Comparison of ENCODE assay signal across 17 cellular contexts in the genomic region with DNA sequence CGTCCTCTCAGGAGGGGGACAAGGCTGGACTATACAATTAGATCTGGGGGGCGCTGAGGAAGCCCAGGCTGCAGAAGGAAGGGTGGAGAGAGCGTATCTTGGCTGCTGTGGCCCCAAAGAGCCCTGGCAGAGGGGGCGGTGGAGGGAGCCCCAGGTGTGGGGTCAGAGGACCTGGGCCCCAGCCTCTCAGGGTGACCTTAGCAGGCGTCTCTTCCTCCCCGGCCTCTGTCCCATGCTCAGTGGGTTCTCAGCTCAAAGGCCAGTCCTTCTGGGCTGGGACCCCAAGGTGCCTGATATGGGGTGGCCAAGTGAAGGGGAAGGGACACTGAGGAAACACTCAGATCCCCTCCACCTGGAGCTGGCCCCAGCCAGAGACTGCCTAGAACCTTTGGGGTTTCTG. TPM values are rescaled to one million over a fixed set of nuclear protein-coding genes. Genes with fewer than 3 reads are reported as not detected.
A peak's percentile ranks its signal among the peaks of the same experiment; 100 is the strongest.
DNase-seq lines count a peak whose midpoint lies in the region; ATAC-seq, FAIRE-seq and TF ChIP-seq lines count a peak whose summit lies in the region.
"Had no signal": no experiment of that assay in that cellular context is flagged by ENCODE, and none has a peak within 500 bp of the region (broad histone marks: within the 10 kb centered on the region; RNA-seq: fewer than 3 reads in every experiment).

No MANE protein-coding gene starts in this region.

- no peak overlapping the region for H3K4me2 ChIP-seq in H1 (ENCODE audit: insufficient read depth in 1 of 2, low read depth in 2 of 2, low read length in 2 of 2)
- no peak overlapping the region for H3K4me2 ChIP-seq in neuronal stem cell (ENCODE audit: insufficient read depth, low read length, poor library complexity, severe bottlenecking)
- H3K4me2 ChIP-seq: BLaER1 had no signal

- H3K4ac ChIP-seq in H1 (replicated peaks; ENCODE audit: insufficient read length, low read depth, low read length) (no peak overlapping the region), neuronal stem cell (ENCODE audit: low read length) (no peak overlapping the region)

- H2BK12ac ChIP-seq in H1 (ENCODE audit: low read depth, low read length) (no peak overlapping the region), neuronal stem cell (ENCODE audit: low read length) (no peak overlapping the region)

- H3K27me3 Mint-ChIP-seq in activated naive CD4-positive, alpha-beta T cell treated with anti-CD3 and anti-CD28 coated beads, Interleukin-2, amount 50 U/mL, for 24 hours = peaks cover 7% of the 10 kb centered on the region

- H4K91ac ChIP-seq in H1 (replicated peaks; ENCODE audit: insufficient read length, low read length) (no peak overlapping the region), neuronal stem cell (ENCODE audit: low read depth, low read length, poor library complexity) (no peak overlapping the region)

- H3K23ac ChIP-seq in H1 (ENCODE audit: insufficient read length) = no peak overlapping the region
- H3K23ac ChIP-seq in neuronal stem cell (ENCODE audit: low read depth, low read length, poor library complexity) = no peak overlapping the region

- H3K27me3 ChIP-seq in H1 (replicated peaks in 1 of 4; ENCODE audit: control insufficient read depth in 3 of 4, extremely low read depth in 1 of 4, insufficient read depth in 3 of 4, low read length in 3 of 4) = peaks cover 4 to 38% (median 30%) of the 10 kb centered on the region in 4 experiments
- H3K27me3 ChIP-seq in neuronal stem cell (ENCODE audit: control insufficient read depth in 3 of 3, insufficient read depth in 3 of 3, low read depth in 1 of 3, low read length in 3 of 3) = peaks cover 0 to 46% (median 8%) of the 10 kb centered on the region in 3 experiments
- H3K27me3 ChIP-seq in vagina = no peaks in the 10 kb centered on the region

- H3K23me2 ChIP-seq in H1 (ENCODE audit: low read depth, low read length) = peaks cover 11% of the 10 kb centered on the region

- H3K4me1 ChIP-seq in H1 (replicated peaks in 1 of 4; ENCODE audit: control insufficient read depth in 3 of 4, insufficient read depth in 4 of 4, low read length in 3 of 4) (peaks cover 5 to 26% (median 12%) of the 10 kb centered on the region in 4 experiments), neuronal stem cell (ENCODE audit: control insufficient read depth in 2 of 2, insufficient read depth in 1 of 2, low read depth in 1 of 2, low read length in 2 of 2) (peaks cover 24 to 31% of the 10 kb centered on the region in 2 donors), vagina (peaks cover 30% of the 10 kb centered on the region)

- FAIRE-seq in H1 (lab: Jason Lieb, UNC) = no peak
- FAIRE-seq: GM12878, GM19239 had no signal

- H3K9me3 ChIP-seq in H1 (ENCODE audit: insufficient read depth in 2 of 2, low read depth in 1 of 2, low read length in 1 of 2) = no peaks in the 10 kb centered on the region
- peaks cover 0 to 2% of the 10 kb centered on the region in 2 donors for H3K9me3 ChIP-seq in neuronal stem cell (replicated peaks in 1 of 2; ENCODE audit: control insufficient read depth in 2 of 2, insufficient read depth in 1 of 2, low read depth in 1 of 2, low read length in 2 of 2)
- H3K9me3 ChIP-seq in vagina = no peaks in the 10 kb centered on the region
- H3K9me3 ChIP-seq: BLaER1 had no signal

- H3K56ac ChIP-seq in H1 (replicated peaks; ENCODE audit: insufficient read length, low read depth, low read length) = no peak overlapping the region

- TF ChIP-seq CTCF in H1 (IDR thresholded peaks at IDR 0.05; ENCODE audit: control extremely low read depth in 1 of 3, insufficient read depth in 1 of 3, low read depth in 1 of 3, low read length in 3 of 3) (no peak), vagina (IDR thresholded peaks at IDR 0.05) (no peak)

- H3K18ac ChIP-seq in H1 (ENCODE audit: extremely low read depth, low read length) (no peak overlapping the region), neuronal stem cell (ENCODE audit: low read length) (no peak overlapping the region)

- no peak overlapping the region for H2AK5ac ChIP-seq in H1 (ENCODE audit: low read depth, low read length)
- peak overlapping the region; percentile 25 for H2AK5ac ChIP-seq in neuronal stem cell (ENCODE audit: low read depth, low read length)

- POLR2A ChIA-PET in H1 (lab: Charles Lee; ENCODE audit: partially characterized antibody) = interaction anchor here (1.1 to 1.7 kb wide), 3 partner anchors 10 to 137 kb away, joined by 3 read pairs; no protein-coding TSS in a partner anchor

- CTCF ChIA-PET in H1 (lab: Charles Lee; ENCODE audit: partially characterized antibody) = interaction anchor here (1.0 to 21.9 kb wide), 8 partner anchors 11 to 174 kb away, joined by 3 to 569 read pairs (median 8); a partner anchor contains a TSS

- no peak overlapping the region for H4K5ac ChIP-seq in H1 (ENCODE audit: insufficient read length, low read depth, low read length)

- no peak overlapping the region for H3K27ac ChIP-seq in H1 (ENCODE audit: low read depth, low read length)
- no peak overlapping the region for H3K27ac ChIP-seq in neuronal stem cell (replicated peaks; ENCODE audit: low read length)
- H3K27ac ChIP-seq in vagina = no peak overlapping the region
- H3K27ac ChIP-seq: 22Rv1, BLaER1, HL-60 had no signal

- no peak for TF ChIP-seq POLR2A in H1 (IDR thresholded peaks at IDR 0.05; ENCODE audit: control extremely low read depth in 1 of 2, low read depth in 2 of 2, low read length in 2 of 2)
- no peak for TF ChIP-seq POLR2A in vagina (IDR thresholded peaks at IDR 0.05)

- no peak overlapping the region for H4K8ac ChIP-seq in H1 (ENCODE audit: extremely low read depth, insufficient read depth, low read length)
- H4K8ac ChIP-seq in neuronal stem cell (ENCODE audit: low read depth, low read length) = no peak overlapping the region

- ATAC-seq in GM18520 (IDR thresholded peaks at IDR 0.05; ENCODE audit: unreplicated experiment) = no peak
- ATAC-seq: GM12878 had no signal

- H3K9ac ChIP-seq in H1 (replicated peaks in 1 of 4; ENCODE audit: extremely low read depth in 1 of 4, low read depth in 3 of 4, low read length in 3 of 4) (no peak overlapping the region), neuronal stem cell (ENCODE audit: low read depth, low read length, poor library complexity) (no peak overlapping the region)
- H3K9ac ChIP-seq: BLaER1 had no signal

- H2BK20ac ChIP-seq in H1 (ENCODE audit: low read length) = no peak overlapping the region

- H2BK5ac ChIP-seq in H1 (ENCODE audit: low read depth, low read length) (no peak overlapping the region), neuronal stem cell (ENCODE audit: low read length) (no peak overlapping the region)

- peaks cover 0 to 10% of the 10 kb centered on the region in 2 experiments for H4K20me1 ChIP-seq in H1 (replicated peaks in 1 of 2; ENCODE audit: control insufficient read depth in 1 of 2, insufficient read depth in 2 of 2, low read length in 2 of 2)

- peak overlapping the region; percentile 3 for H3K4me3 Mint-ChIP-seq in activated naive CD4-positive, alpha-beta T cell treated with anti-CD3 and anti-CD28 coated beads, Interleukin-2, amount 50 U/mL, for 24 hours

- TF ChIP-seq EP300 in H1 (IDR thresholded peaks at IDR 0.05; ENCODE audit: borderline replicate concordance in 1 of 2, low read depth in 2 of 2, low read length in 2 of 2) = no peak

- no peak for TF ChIP-seq RAD21 in H1 (IDR thresholded peaks at IDR 0.05 in 1 of 2, conservative IDR thresholded peaks at IDR 0.05 in 1 of 2; ENCODE audit: low read depth in 2 of 2, low read length in 2 of 2)

- H3K4me3 ChIP-seq in H1 (ENCODE audit: extremely low read depth in 1 of 4, insufficient read depth in 2 of 4, low read depth in 3 of 4, low read length in 4 of 4) (no peak overlapping the region), neuronal stem cell (ENCODE audit: low read length in 2 of 2) (no peak overlapping the region), vagina (no peak overlapping the region)
- H3K4me3 ChIP-seq: BLaER1, GM12878 had no signal

- WGBS in H1 (ENCODE audit: extremely low coverage in 1 of 2, insufficient coverage in 1 of 2, insufficient read length in 1 of 2, insufficient replicate concordance in 2 of 2, low coverage in 1 of 2, low lambda C conversion rate in 2 of 2, missing lambda C conversion rate in 1 of 2), 2 experiments = 85% methylated on average over 5 of the region's 6 CpGs; no CpG with 5 or more reads in 1 of the 2 experiments
- WGBS in neuronal stem cell (ENCODE audit: extremely low coverage in 2 of 2, insufficient read length in 2 of 2, insufficient replicate concordance in 1 of 2), 2 donors = no CpG with 5 or more reads among the region's 6 CpGs

- DNase-seq in activated naive CD4-positive, alpha-beta T cell treated with Interleukin-2 at 50 U/mL for 16 hours = no peak
- DNase-seq in H1 (ENCODE audit: low read depth in 1 of 2, low spot score in 2 of 2) = no peak
- DNase-seq in neuronal stem cell (ENCODE audit: low spot score) = no peak
- no peak for DNase-seq in NCI-H774 (lab: John Stamatoyannopoulos, UW)
- no peak for DNase-seq in vagina (ENCODE audit: extremely low spot score in 2 of 2)
- DNase-seq: Calu3, DMS 273 treated with DMSO at 0.1 percent for 48 hours, HCEC 1CT had no signal

- H3K4me1 Mint-ChIP-seq in activated naive CD4-positive, alpha-beta T cell treated with anti-CD3 and anti-CD28 coated beads, Interleukin-2, amount 50 U/mL, for 24 hours = peaks cover 15% of the 10 kb centered on the region

- no peak overlapping the region for H2AFZ ChIP-seq in H1 (ENCODE audit: low read length)
- no peak overlapping the region for H2AFZ ChIP-seq in neuronal stem cell (ENCODE audit: low read length)

- no peak overlapping the region for H3K27ac Mint-ChIP-seq in activated naive CD4-positive, alpha-beta T cell treated with anti-CD3 and anti-CD28 coated beads, Interleukin-2, amount 50 U/mL, for 24 hours

- intact Hi-C loops in vagina (cut with DNase I) = loop anchor here (10.0 kb wide), 1 partner anchor 293 kb away; a partner anchor contains a TSS

- no peaks in the 10 kb centered on the region for H3K36me3 Mint-ChIP-seq in activated naive CD4-positive, alpha-beta T cell treated with anti-CD3 and anti-CD28 coated beads, Interleukin-2, amount 50 U/mL, for 24 hours

- H3K14ac ChIP-seq in H1 (ENCODE audit: insufficient read length) (no peak overlapping the region), neuronal stem cell (ENCODE audit: low read length) (no peak overlapping the region)

- no peaks in the 10 kb centered on the region for H3K36me3 ChIP-seq in H1 (ENCODE audit: control insufficient read depth in 2 of 4, insufficient read depth in 4 of 4, low read length in 3 of 4)
- no peaks in the 10 kb centered on the region for H3K36me3 ChIP-seq in neuronal stem cell (replicated peaks in 1 of 2; ENCODE audit: control insufficient read depth in 2 of 2, insufficient read depth in 2 of 2, low read length in 2 of 2)
- H3K36me3 ChIP-seq in vagina = no peaks in the 10 kb centered on the region
- H3K36me3 ChIP-seq: BLaER1 had no signal

- H3K79me1 ChIP-seq in H1 (ENCODE audit: low read depth, low read length) (no peaks in the 10 kb centered on the region), neuronal stem cell (ENCODE audit: low read depth, low read length) (no peaks in the 10 kb centered on the region)

- no peaks in the 10 kb centered on the region for H3K79me2 ChIP-seq in H1 (ENCODE audit: control insufficient read depth in 1 of 2, insufficient read depth in 2 of 2, low read length in 2 of 2)

- H2BK15ac ChIP-seq in H1 (ENCODE audit: low read length) (no peak overlapping the region), neuronal stem cell (ENCODE audit: low read length) (no peak overlapping the region)

- no peaks in the 10 kb centered on the region for H3K9me3 Mint-ChIP-seq in activated naive CD4-positive, alpha-beta T cell treated with anti-CD3 and anti-CD28 coated beads, Interleukin-2, amount 50 U/mL, for 24 hours

- no peak overlapping the region for H2BK120ac ChIP-seq in H1 (replicated peaks; ENCODE audit: low read depth, low read length)
- H2BK120ac ChIP-seq in neuronal stem cell (ENCODE audit: low read depth, low read length) = peak overlapping the region; percentile 8

RNA-seq across cellular contexts. Expression of a gene that starts 1.8 kb away (rescaled TPM):
- 0.25 and 0.78 TPM in 2 replicates for total RNA-seq in H1 (2021; fragmentation: NEBNext Ultra II Directional; extraction: Animal tissue kit (Norgen Biotek cat#: 25700))
- polyA plus RNA-seq in H1 (2011; rRNA removed) = 0.73 and 1.6 TPM in 2 replicates
- 0.54 TPM for polyA plus RNA-seq in H1 (2011; cell fraction: cytosol; rRNA removed)
- 1.4 TPM for polyA plus RNA-seq in H1 (2011; cell fraction: nucleus; rRNA removed)
- 0.33 to 1.4 TPM (median 1.1 TPM) in 4 replicates for polyA plus RNA-seq in H1 (2012, experiment 1 of 2)
- 0.76 TPM for polyA plus RNA-seq in H1 (2012, experiment 2 of 2)
- 0.85 TPM for polyA plus RNA-seq in H1 (2013, experiment 1 of 2)
- polyA plus RNA-seq in H1 (2013, experiment 2 of 2) = 0.92 TPM
- 0.22 and 0.46 TPM in 2 replicates for polyA minus RNA-seq in H1 (2011; rRNA and poly(A)+ RNA removed)
- polyA minus RNA-seq in H1 (2011; cell fraction: cytosol; rRNA and poly(A)+ RNA removed) = 0.88 TPM
- 1.2 TPM for polyA minus RNA-seq in H1 (2011; cell fraction: nucleus; rRNA and poly(A)+ RNA removed)
- 8.9 TPM for polyA plus RNA-seq in neuronal stem cell (2013, experiment 1 of 2)
- 9.1 TPM for polyA plus RNA-seq in neuronal stem cell (2013, experiment 2 of 2)
- total RNA-seq in vagina = 0.98 TPM
- total RNA-seq: GM12878 had no signal

RNA-seq across cellular contexts. Expression of a gene that starts 28.0 kb away (rescaled TPM):
- total RNA-seq in H1 (2021; fragmentation: NEBNext Ultra II Directional; extraction: Animal tissue kit (Norgen Biotek cat#: 25700)) = 1.2 and 1.4 TPM in 2 replicates
- 3.5 and 5.7 TPM in 2 replicates for polyA plus RNA-seq in H1 (2011; rRNA removed)
- polyA plus RNA-seq in H1 (2011; cell fraction: cytosol; rRNA removed) = 4.0 TPM
- 14.0 TPM for polyA plus RNA-seq in H1 (2011; cell fraction: nucleus; rRNA removed)
- polyA plus RNA-seq in H1 (2012, experiment 1 of 2) = 1.8 to 3.3 TPM (median 2.4 TPM) in 4 replicates
- polyA plus RNA-seq in H1 (2012, experiment 2 of 2) = 1.6 TPM
- 2.6 TPM for polyA plus RNA-seq in H1 (2013, experiment 1 of 2)
- polyA plus RNA-seq in H1 (2013, experiment 2 of 2) = 2.0 TPM
- 1.4 and 3.3 TPM in 2 replicates for polyA minus RNA-seq in H1 (2011; rRNA and poly(A)+ RNA removed)
- 1.8 TPM for polyA minus RNA-seq in H1 (2011; cell fraction: cytosol; rRNA and poly(A)+ RNA removed)
- 2.1 TPM for polyA minus RNA-seq in H1 (2011; cell fraction: nucleus; rRNA and poly(A)+ RNA removed)
- polyA plus RNA-seq in neuronal stem cell (2013, experiment 1 of 2) = 2.9 TPM
- polyA plus RNA-seq in neuronal stem cell (2013, experiment 2 of 2) = 2.7 TPM
- total RNA-seq in vagina = not detected
- total RNA-seq: Calu3, GM12878, H4 had no signal

RNA-seq across cellular contexts. Expression of a gene that starts 49.8 kb away (rescaled TPM):
- total RNA-seq in H1 (2021; fragmentation: NEBNext Ultra II Directional; extraction: Animal tissue kit (Norgen Biotek cat#: 25700)) = 0.95 and 1.3 TPM in 2 replicates
- polyA plus RNA-seq in H1 (2011; rRNA removed) = 2.0 and 3.9 TPM in 2 replicates
- 2.8 TPM for polyA plus RNA-seq in H1 (2011; cell fraction: cytosol; rRNA removed)
- 22.4 TPM for polyA plus RNA-seq in H1 (2011; cell fraction: nucleus; rRNA removed)
- polyA plus RNA-seq in H1 (2012, experiment 1 of 2) = 0.77 to 2.4 TPM (median 0.99 TPM) in 4 replicates
- polyA plus RNA-seq in H1 (2012, experiment 2 of 2) = 0.42 TPM
- 1.6 TPM for polyA plus RNA-seq in H1 (2013, experiment 1 of 2)
- 1.5 TPM for polyA plus RNA-seq in H1 (2013, experiment 2 of 2)
- polyA minus RNA-seq in H1 (2011; rRNA and poly(A)+ RNA removed) = 0.80 and 1.0 TPM in 2 replicates
- not detected for polyA minus RNA-seq in H1 (2011; cell fraction: cytosol; rRNA and poly(A)+ RNA removed)
- polyA minus RNA-seq in H1 (2011; cell fraction: nucleus; rRNA and poly(A)+ RNA removed) = 2.7 TPM
- polyA plus RNA-seq in neuronal stem cell (2013, experiment 1 of 2) = 0.13 TPM
- 0.08 TPM for polyA plus RNA-seq in neuronal stem cell (2013, experiment 2 of 2)
- total RNA-seq in vagina = 0.25 TPM
- total RNA-seq: A673, Calu3, GM12878, H4 had no signal

RNA-seq across cellular contexts. Expression of a gene that starts 53.8 kb away (rescaled TPM):
- total RNA-seq in H1 (2021; fragmentation: NEBNext Ultra II Directional; extraction: Animal tissue kit (Norgen Biotek cat#: 25700)) = not detected in 2 replicates
- polyA plus RNA-seq in H1 (2011; rRNA removed) = 0.19 TPM in 1 of 2 replicates, not detected in the other
- 0.14 TPM for polyA plus RNA-seq in H1 (2011; cell fraction: cytosol; rRNA removed)
- polyA plus RNA-seq in H1 (2011; cell fraction: nucleus; rRNA removed) = 0.54 TPM
- 0.13 to 0.64 TPM (median 0.33 TPM) in 4 replicates for polyA plus RNA-seq in H1 (2012, experiment 1 of 2)
- polyA plus RNA-seq in H1 (2012, experiment 2 of 2) = not detected
- polyA plus RNA-seq in H1 (2013, experiment 1 of 2) = 0.04 TPM
- 0.02 TPM for polyA plus RNA-seq in H1 (2013, experiment 2 of 2)
- not detected in 2 replicates for polyA minus RNA-seq in H1 (2011; rRNA and poly(A)+ RNA removed)
- polyA minus RNA-seq in H1 (2011; cell fraction: cytosol; rRNA and poly(A)+ RNA removed) = not detected
- polyA minus RNA-seq in H1 (2011; cell fraction: nucleus; rRNA and poly(A)+ RNA removed) = 0.20 TPM
- not detected for polyA plus RNA-seq in neuronal stem cell (2013, experiment 1 of 2)
- polyA plus RNA-seq in neuronal stem cell (2013, experiment 2 of 2) = not detected
- total RNA-seq in vagina = 19.4 TPM
- total RNA-seq: A673, Calu3, GM12878, H4 had no signal
